ENCODE assay signal across 8 cellular contexts in the genomic region with DNA sequence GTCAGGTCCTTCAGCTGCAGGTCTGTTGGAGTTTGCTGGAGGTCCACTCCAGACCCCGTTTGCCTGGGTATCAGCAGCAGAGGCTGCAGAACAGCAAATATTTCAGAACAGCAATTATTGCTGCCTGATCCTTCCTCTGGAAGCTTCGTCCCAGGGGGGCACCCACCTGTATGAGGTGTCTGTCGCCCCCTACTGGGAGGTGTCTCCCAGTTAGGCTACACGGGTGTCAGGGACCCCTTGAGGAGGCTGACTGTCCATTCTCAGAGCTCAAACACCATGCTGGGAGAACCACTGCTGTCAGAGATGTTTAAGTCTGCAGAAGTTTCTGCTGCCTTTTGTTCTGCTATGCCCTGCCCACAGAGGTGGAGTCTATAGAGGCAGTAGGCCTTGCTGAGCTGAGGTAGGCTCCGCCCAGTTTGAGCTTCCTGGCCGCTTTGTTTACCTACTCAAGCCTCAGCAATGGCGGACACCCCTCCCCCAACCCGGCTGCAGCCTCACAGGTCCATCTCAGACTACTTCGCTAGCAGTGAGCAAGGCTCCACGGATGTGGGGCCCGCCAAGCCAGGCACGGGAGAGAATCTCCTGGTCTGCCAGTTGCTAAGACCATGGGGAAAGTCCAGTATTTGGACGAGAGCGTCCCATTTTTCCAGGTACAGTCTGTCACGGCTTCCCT. TPM values are rescaled to one million over a fixed set of nuclear protein-coding genes. Genes with fewer than 3 reads are reported as not detected.
DNase-seq lines count a peak whose midpoint lies in the region; ATAC-seq, FAIRE-seq and TF ChIP-seq lines count a peak whose summit lies in the region.
"Not testable (repeated sequence)": the region's sequence is repeated elsewhere in the genome, so short reads cannot be mapped to it uniquely, and the experiment has no call there.

No MANE protein-coding gene starts in this region.

- not testable (repeated sequence) for H3K9me1 ChIP-seq in K562 (ENCODE audit: control insufficient read depth, insufficient read depth, low read length)

- H3K9me2 ChIP-seq in OCI-LY7 (ENCODE audit: insufficient read depth, low read length), result not testable (repeated sequence)

- TF ChIP-seq CTCF in C4-2B (conservative IDR thresholded peaks at IDR 0.05) (peak; percentile 9), GM12872 (IDR thresholded peaks at IDR 0.05; ENCODE audit: insufficient read depth, low read depth, low read length) (peak; percentile 26; the same call in 1 of the 3 replicates), OCI-LY7 (conservative IDR thresholded peaks at IDR 0.05; ENCODE audit: low read length) (peak; percentile 58), WERI-Rb-1 (IDR thresholded peaks at IDR 0.05; ENCODE audit: low read depth, low read length) (0 out of 2 replicates have a peak, but pooled peaks have one; percentile 12), K562 (IDR thresholded peaks at IDR 0.05 in 2 of 3, conservative IDR thresholded peaks at IDR 0.05 in 1 of 3; ENCODE audit: insufficient read depth in 2 of 3, low read depth in 1 of 3, low read length in 3 of 3) (peak in 2 of 3 experiments; percentile 34 to 59; a peak in 4 of 6 replicates)

- not testable (repeated sequence) for H3K27me3 ChIP-seq in WERI-Rb-1 (ENCODE audit: insufficient read depth, low read depth, severe bottlenecking); K562 (ENCODE audit: control insufficient read depth in 2 of 2, insufficient read depth in 2 of 2, low read length in 2 of 2)

- in situ Hi-C loops in K562 (cut with MboI), result not testable (repeated sequence)

- DNase-seq in OCI-LY7 (ENCODE audit: low spot score) (peak; percentile 49), K562 (ENCODE audit: extremely low read depth in 1 of 4, low spot score in 3 of 4) (peak in 1 of 4 experiments; percentile 33), erythroblast (lab: John Stamatoyannopoulos, UW) (peak; percentile 46 to 63)
- DNase-seq in WERI-Rb-1, result not testable (repeated sequence)
- DNase-seq in stimulated activated naive CD8-positive, alpha-beta T cell treated with anti-CD3 and anti-CD28 coated beads, Interleukin-15, Interleukin-2, amounts not matched to agents 100 U/mL and 50 U/mL, for 24 hours, result peak; percentile 11

- not testable (repeated sequence) for FAIRE-seq in K562 (lab: Jason Lieb, UNC)

- peaks cover 20% of the 10 kb centered on the region for H3K4me1 ChIP-seq in OCI-LY7 (ENCODE audit: insufficient read depth, low read length, poor library complexity, severe bottlenecking)
- not testable (repeated sequence) for H3K4me1 ChIP-seq in K562 (replicated peaks in 1 of 2; ENCODE audit: control insufficient read depth in 2 of 2, insufficient read depth in 2 of 2, low read length in 2 of 2)

- TF ChIP-seq EP300 in Ishikawa (IDR thresholded peaks at IDR 0.05; ENCODE audit: borderline replicate concordance); K562 (IDR thresholded peaks at IDR 0.05; ENCODE audit: low read length): not testable (repeated sequence)

- peak; percentile 56 for ATAC-seq in K562
- not testable (repeated sequence) for ATAC-seq in stimulated activated naive CD8-positive, alpha-beta T cell treated with anti-CD3 and anti-CD28 coated beads, Interleukin-15, Interleukin-2, amounts not matched to agents 100 U/mL and 50 U/mL, for 24 hours

- H3K79me2 ChIP-seq in OCI-LY7 (ENCODE audit: insufficient read depth, low read depth, low read length), result peaks cover 43% of the 10 kb centered on the region
- not testable (repeated sequence) for H3K79me2 ChIP-seq in K562 (ENCODE audit: control insufficient read depth, insufficient read depth, low read length)

- 69% methylated on average over 15 of the region's 15 CpGs for WGBS in K562 (ENCODE audit: insufficient coverage, low coverage, missing lambda C conversion rate)

- TF ChIP-seq RAD21 in Ishikawa (IDR thresholded peaks at IDR 0.05; ENCODE audit: low read depth) (peak; percentile 35; the same call in 1 of the 2 replicates), K562 (CRISPR knock-in tag; conservative IDR thresholded peaks at IDR 0.05 in 1 of 2, IDR thresholded peaks at IDR 0.05 in 1 of 2) (peak in 1 of 2 experiments; percentile 42; a peak in 2 of 4 replicates)

- not testable (repeated sequence) for H2AFZ ChIP-seq in OCI-LY7 (ENCODE audit: low read length)
- peak overlapping the region; percentile 68 for H2AFZ ChIP-seq in K562 (ENCODE audit: low read depth, low read length)

- not testable (repeated sequence) for TF ChIP-seq POLR2A in K562 (conservative IDR thresholded peaks at IDR 0.05); erythroblast (IDR thresholded peaks at IDR 0.05; ENCODE audit: low read length)

- H3K4me2 ChIP-seq in OCI-LY7 (ENCODE audit: low read length); K562 (ENCODE audit: insufficient read depth, low read length): not testable (repeated sequence)

- 0 out of 2 replicates have a peak, but pooled peaks cover 13% of the 10 kb centered on the region for H3K9me3 ChIP-seq in OCI-LY7 (ENCODE audit: low read length)
- H3K9me3 ChIP-seq in WERI-Rb-1 (ENCODE audit: severe bottlenecking), result peaks cover 10% of the 10 kb centered on the region
- not testable (repeated sequence) for H3K9me3 ChIP-seq in K562 (replicated peaks; ENCODE audit: control insufficient read depth, insufficient read depth, low read depth, low read length)

- not testable (repeated sequence) for H3K4me3 ChIP-seq in OCI-LY7 (ENCODE audit: low read depth, low read length, poor library complexity, severe bottlenecking); WERI-Rb-1 (ENCODE audit: low read depth, low read length); K562

- H3K27ac ChIP-seq in C4-2B; OCI-LY7 (ENCODE audit: low read depth, low read length, poor library complexity, severe bottlenecking); WERI-Rb-1; K562 (ENCODE audit: extremely low read depth, low read depth, low read length): not testable (repeated sequence)

- not testable (repeated sequence) for BruUV-seq in OCI-LY7 (replicated peaks; lab: Mats Ljungman, UMichigan); K562 (replicated peaks; lab: Mats Ljungman, UMichigan)

- H3K9ac ChIP-seq in K562 (ENCODE audit: insufficient read depth in 1 of 2, low read depth in 2 of 2, low read length in 2 of 2), result not testable (repeated sequence)

- intact Hi-C loops in OCI-LY7 (cut with micrococcal nuclease; ENCODE audit: unreplicated experiment), result loop anchor here (5.0 kb wide), 1 partner anchor 178 kb away; no protein-coding TSS in a partner anchor
- intact Hi-C loops in K562 (cut with micrococcal nuclease), result not testable (repeated sequence)

- H3K36me3 ChIP-seq in OCI-LY7 (ENCODE audit: insufficient read depth, low read length) (peaks cover 43% of the 10 kb centered on the region), WERI-Rb-1 (peaks cover 17% of the 10 kb centered on the region)
- H3K36me3 ChIP-seq in K562 (ENCODE audit: control insufficient read depth, insufficient read depth, low read length), result not testable (repeated sequence)

- H4K20me1 ChIP-seq in OCI-LY7 (ENCODE audit: insufficient read depth, low read length); K562 (replicated peaks; ENCODE audit: control insufficient read depth, insufficient read depth, low read length): not testable (repeated sequence)

- POLR2A ChIA-PET in OCI-LY7 (lab: Charles Lee); K562 (lab: Yijun Ruan, JAX): not testable (repeated sequence)

- CTCF ChIA-PET in OCI-LY7 (lab: Charles Lee; ENCODE audit: unreplicated experiment); K562 (lab: Yijun Ruan, JAX; ENCODE audit: low intra/inter-chr PET ratio): not testable (repeated sequence)

TF ChIP-seq in K562, 482 proteins besides CTCF, POLR2A, EP300 and RAD21:
- TF ChIP-seq YY1 (IDR thresholded peaks at IDR 0.05; ENCODE audit: borderline replicate concordance in 1 of 3, control insufficient read depth in 1 of 3, extremely low read depth in 1 of 3, insufficient read depth in 3 of 3, insufficient read length in 1 of 3, insufficient replicate concordance in 2 of 3, low read depth in 1 of 3, low read length in 2 of 3) (peak in 2 of 3 experiments; percentile 36 to 81), MAZ (CRISPR knock-in tag; conservative IDR thresholded peaks at IDR 0.05 in 1 of 2, IDR thresholded peaks at IDR 0.05 in 1 of 2) (0 out of 4 replicates have a peak, but pooled peaks of 1 of the 2 experiments have one; percentile 40)

RNA-seq across cellular contexts. Expression of a gene that starts 8.6 kb away (rescaled TPM):
- 169 and 201 TPM in 2 replicates for total RNA-seq in OCI-LY7 (2014; rRNA removed; shearing (Covaris generic))
- total RNA-seq in OCI-LY7 (2022) (99.9 and 147 TPM in 2 replicates), K562 (2014; rRNA removed) (99.8 and 119 TPM in 2 replicates), K562 (2014; rRNA removed; fragmentation: Illumina TruSeq; extraction: Trizol) (126 and 158 TPM in 2 replicates), K562 (2015; rRNA removed; fragmentation: Illumina TruSeq; extraction: Trizol) (98.5 and 109 TPM in 2 replicates), K562 (2021) (95.6 and 97.6 TPM in 2 replicates)
- total RNA-seq in K562 (2011; cell fraction: chromatin; rRNA removed; ENCODE audit: low replicate concordance), result 61.9 and 200 TPM in 2 replicates
- 25.8 and 27.7 TPM in 2 replicates for total RNA-seq in K562 (2011; cell fraction: nucleolus; rRNA removed)
- total RNA-seq in K562 (2011; cell fraction: nucleoplasm; rRNA removed), result 45.5 and 66.3 TPM in 2 replicates
- polyA plus RNA-seq in K562 (2011; rRNA removed) (127 and 179 TPM in 2 replicates), K562 (2014; fragmentation: Illumina TruSeq; extraction: Trizol) (121 and 160 TPM in 2 replicates), K562 (2014; fragmentation: Nextera tagmentation; extraction: Ambion mirVana) (100 to 1,000 TPM; 132 to 166 TPM), K562 (2014; rRNA removed) (82.9 and 119 TPM in 2 replicates)
- polyA plus RNA-seq in K562 (2011; cell fraction: cytosol; rRNA removed), result 39.6 and 64.3 TPM in 2 replicates
- 38.0 and 64.1 TPM in 2 replicates for polyA plus RNA-seq in K562 (2011; cell fraction: nucleus; rRNA removed)
- polyA plus RNA-seq in K562 (2012), result 54.6 and 70.7 TPM in 2 replicates
- 73.8 and 88.9 TPM in 2 replicates for polyA minus RNA-seq in K562 (2011; rRNA and poly(A)+ RNA removed)
- 17.8 and 27.1 TPM in 2 replicates for polyA minus RNA-seq in K562 (2011; cell fraction: cytosol; rRNA and poly(A)+ RNA removed)
- polyA minus RNA-seq in K562 (2011; cell fraction: nucleus; rRNA and poly(A)+ RNA removed), result 19.3 and 30.1 TPM in 2 replicates
